In the genomic region with DNA sequence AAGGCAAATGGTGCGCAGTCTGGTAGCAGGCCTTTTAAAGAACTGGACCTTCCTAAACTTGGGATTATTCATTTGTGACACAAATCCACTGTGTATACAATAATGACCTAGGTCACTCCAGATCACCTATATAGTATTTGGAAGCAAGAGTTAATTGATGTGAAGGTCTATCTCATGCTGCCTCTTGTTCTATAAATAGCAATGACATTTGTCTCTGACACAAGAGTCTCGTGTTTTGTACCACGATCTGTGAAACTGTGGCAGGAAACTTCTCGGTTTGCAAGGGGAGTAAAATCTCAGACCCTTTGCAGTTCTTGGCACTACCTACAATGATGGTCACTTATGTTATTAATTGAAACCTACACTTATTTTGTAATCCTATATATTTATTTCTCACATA, we compare ENCODE assay signal across 37 cellular contexts.
"Had no signal": no experiment of that assay in that cellular context is flagged by ENCODE, and none has a peak within 500 bp of the region (broad histone marks: within the 10 kb centered on the region; RNA-seq: fewer than 3 reads in every experiment).

No MANE protein-coding gene starts in this region.

- H3K4me3 ChIP-seq: MG63 had no signal

- H3K9me3 ChIP-seq: MG63 had no signal

- DNase-seq: Karpas-422, Kasumi-1, KBM-7, KG1, MG63, MV-4-11, NCI-H1048, NCI-H1092, NCI-H1092 treated with DMSO at 0.1 percent for 48 hours, NCI-H1105, NCI-H1105 treated with DMSO at 0.1 percent for 48 hours, NCI-H1417, NCI-H1417 treated with DMSO at 0.1 percent for 48 hours, NCI-H1436, NCI-H1436 treated with DMSO at 0.1 percent for 48 hours, NCI-H146, NCI-H187, NCI-H187 treated with DMSO at 0.1 percent for 48 hours, NCI-H1930, NCI-H2029, NCI-H2029 treated with DMSO at 0.1 percent for 48 hours, NCI-H2081, NCI-H2081 treated with DMSO at 0.1 percent for 48 hours, NCI-H2107, NCI-H2171, NCI-H2171 treated with DMSO at 0.1 percent for 48 hours, NCI-H2227 treated with DMSO at 0.1 percent for 48 hours, NCI-H226, NCI-H345, NCI-H446, NCI-H446 treated with DMSO at 0.1 percent for 48 hours, NCI-H510A, NCI-H510A treated with DMSO at 0.1 percent for 48 hours, NCI-H524, NCI-H524 treated with DMSO at 0.1 percent for 48 hours, NCI-H526 had no signal

- H3K36me3 ChIP-seq: MG63 had no signal

- H3K27ac ChIP-seq: KMS-11 had no signal

- H3K27me3 ChIP-seq: MG63 had no signal

- H3K9ac ChIP-seq: KMS-11 had no signal

- H3K4me2 ChIP-seq: KMS-11 had no signal
